Comparison of ENCODE assay signal across 1 cellular context in genomic region chr1:120354618-120355184, GRCh38.
TF ChIP-seq lines count a peak whose summit lies in the region.
"Not testable (repeated sequence)": the region's sequence is repeated elsewhere in the genome, so short reads cannot be mapped to it uniquely, and the experiment has no call there.

No MANE protein-coding gene starts in this region.

TF ChIP-seq in K562, 482 proteins besides CTCF, POLR2A, EP300 and RAD21 (continued from another document and continues in another):
- TF ChIP-seq TEAD1 (CRISPR knock-in tag; IDR thresholded peaks at IDR 0.05) = peak in 1 of 2 experiments; percentile 81; a peak in 1 of 4 replicates
- 0 out of 2 replicates have a peak, but pooled peaks have one; percentile 41 for TF ChIP-seq MED1 (CRISPR knock-in tag; IDR thresholded peaks at IDR 0.05; ENCODE audit: borderline replicate concordance)
- TF ChIP-seq CSDE1 (IDR thresholded peaks at IDR 0.05) = peak in 1 of 2 experiments; percentile 78; a peak in 1 of 4 replicates
- peak; percentile 51 for TF ChIP-seq GABPA (tag; conservative IDR thresholded peaks at IDR 0.05; ENCODE audit: low read depth)
- 0 out of 2 replicates have a peak, but pooled peaks have one; percentile 16 for TF ChIP-seq SMARCE1 (IDR thresholded peaks at IDR 0.05)
- TF ChIP-seq AFF4 (CRISPR knock-in tag; IDR thresholded peaks at IDR 0.05) = peak; percentile 81; the same call in 1 of the 2 replicates
- TF ChIP-seq RHOXF2B (CRISPR knock-in tag; conservative IDR thresholded peaks at IDR 0.05) = peak; percentile 86; the same call in 1 of the 2 replicates
- TF ChIP-seq ELK3 (CRISPR knock-in tag; IDR thresholded peaks at IDR 0.05) = peak; percentile 83; the same call in 1 of the 2 replicates
- 0 out of 2 replicates have a peak, but pooled peaks have one; percentile 21 for TF ChIP-seq MGA (IDR thresholded peaks at IDR 0.05)
- 0 out of 2 replicates have a peak, but pooled peaks have one; percentile 16 for TF ChIP-seq CREM (IDR thresholded peaks at IDR 0.05; ENCODE audit: low read depth)
- 0 out of 2 replicates have a peak, but pooled peaks have one; percentile 37 for TF ChIP-seq ELF2 (CRISPR knock-in tag; IDR thresholded peaks at IDR 0.05)
- peak; percentile 97 for TF ChIP-seq CBX1 (IDR thresholded peaks at IDR 0.05; ENCODE audit: low read depth)
- peak; percentile 84; the same call in 1 of the 2 replicates for TF ChIP-seq ZNF717 (CRISPR knock-in tag; IDR thresholded peaks at IDR 0.05)
- peak; percentile 96 for TF ChIP-seq THAP12 (CRISPR knock-in tag; IDR thresholded peaks at IDR 0.05)
- TF ChIP-seq MBD2 (IDR thresholded peaks at IDR 0.05; ENCODE audit: borderline replicate concordance, low read depth) = peak; percentile 73
- peak; percentile 70; the same call in 1 of the 2 replicates for TF ChIP-seq ZNF57 (CRISPR knock-in tag; IDR thresholded peaks at IDR 0.05)
- TF ChIP-seq ZNF764 (CRISPR knock-in tag; IDR thresholded peaks at IDR 0.05; ENCODE audit: low read depth) = peak; percentile 30; the same call in 1 of the 2 replicates
- TF ChIP-seq STAT5A (IDR thresholded peaks at IDR 0.05; ENCODE audit: borderline replicate concordance, low read length) = 0 out of 2 replicates have a peak, but pooled peaks have one; percentile 38
- peak; percentile 91 for TF ChIP-seq GTF2B (IDR thresholded peaks at IDR 0.05; ENCODE audit: extremely low read depth, insufficient read length)
- TF ChIP-seq ARHGAP35 (IDR thresholded peaks at IDR 0.05; ENCODE audit: partially characterized antibody) = peak; percentile 96
- not testable (repeated sequence) for TF ChIP-seq ATF1 (CRISPR knock-in tag; IDR thresholded peaks at IDR 0.05); NR2C1 (IDR thresholded peaks at IDR 0.05)
- peak; percentile 55 for TF ChIP-seq ATF1 (tag; IDR thresholded peaks at IDR 0.05)
- peak; percentile 87 for TF ChIP-seq SNAPC5 (CRISPR knock-in tag; IDR thresholded peaks at IDR 0.05)
- TF ChIP-seq ARNT (IDR thresholded peaks at IDR 0.05) = 0 out of 4 replicates have a peak, but pooled peaks of 1 of the 2 experiments have one; percentile 45
- TF ChIP-seq GTF2E2 (tag; IDR thresholded peaks at IDR 0.05) = peak; percentile 99
- peak; percentile 14; the same call in 1 of the 2 replicates for TF ChIP-seq PHF8 (IDR thresholded peaks at IDR 0.05; ENCODE audit: borderline replicate concordance, low read length)
- peak; percentile 37; the same call in 1 of the 2 replicates for TF ChIP-seq NR2C1 (tag; IDR thresholded peaks at IDR 0.05)
- TF ChIP-seq ETS1 (conservative IDR thresholded peaks at IDR 0.05; ENCODE audit: control insufficient read depth, low read depth, low read length) = peak; percentile 65; the same call in 1 of the 2 replicates
- peak in 1 of 2 experiments; percentile 94; a peak in 2 of 4 replicates for TF ChIP-seq BCLAF1 (IDR thresholded peaks at IDR 0.05; ENCODE audit: borderline replicate concordance in 1 of 2, control insufficient read depth in 1 of 2, low read depth in 2 of 2, low read length in 1 of 2)
- TF ChIP-seq RNF2 (IDR thresholded peaks at IDR 0.05) = peak; percentile 94
